2 cellular contexts compared by ENCODE assay signal in genomic region chr7:55022618-55022985, GRCh38.
TF ChIP-seq lines count a peak whose summit lies in the region.

No MANE protein-coding gene starts in this region.

TF ChIP-seq in liver, 16 proteins besides CTCF, POLR2A, EP300 and RAD21:
- TF ChIP-seq FOXA2 (IDR thresholded peaks at IDR 0.05): no peak
- no peak for TF ChIP-seq NR2F2 (IDR thresholded peaks at IDR 0.05)
- TF ChIP-seq EGR1 (IDR thresholded peaks at IDR 0.05; ENCODE audit: low read depth in 2 of 2): no peak
- TF ChIP-seq ZBTB33 (IDR thresholded peaks at IDR 0.05): no peak
- TF ChIP-seq TAF1 (conservative IDR thresholded peaks at IDR 0.05): no peak
- no peak for TF ChIP-seq MAX (IDR thresholded peaks at IDR 0.05)
- no peak for TF ChIP-seq HNF4A (conservative IDR thresholded peaks at IDR 0.05)
- TF ChIP-seq FOXA1 (IDR thresholded peaks at IDR 0.05): no peak
- TF ChIP-seq SP1 (IDR thresholded peaks at IDR 0.05): no peak
- TF ChIP-seq GABPA (IDR thresholded peaks at IDR 0.05 in 1 of 2, conservative IDR thresholded peaks at IDR 0.05 in 1 of 2): no peak
- TF ChIP-seq REST (IDR thresholded peaks at IDR 0.05): no peak
- no peak for TF ChIP-seq ATF3 (IDR thresholded peaks at IDR 0.05)
TF ChIP-seq in liver: peak in this region for 0.

TF ChIP-seq in HepG2, 621 proteins besides CTCF, POLR2A, EP300 and RAD21:
- TF ChIP-seq ZNF296 (CRISPR knock-in tag; conservative IDR thresholded peaks at IDR 0.05): no peak
- TF ChIP-seq NBN (conservative IDR thresholded peaks at IDR 0.05): no peak
- TF ChIP-seq PAXIP1 (CRISPR knock-in tag; conservative IDR thresholded peaks at IDR 0.05): no peak
- TF ChIP-seq ZNF75D (CRISPR knock-in tag; IDR thresholded peaks at IDR 0.05; ENCODE audit: borderline replicate concordance): no peak
- TF ChIP-seq BCL6 (CRISPR knock-in tag; IDR thresholded peaks at IDR 0.05): no peak
TF ChIP-seq in HepG2: peak in this region for 0.
